ENCODE assay signal across 23 cellular contexts in the genomic region with DNA sequence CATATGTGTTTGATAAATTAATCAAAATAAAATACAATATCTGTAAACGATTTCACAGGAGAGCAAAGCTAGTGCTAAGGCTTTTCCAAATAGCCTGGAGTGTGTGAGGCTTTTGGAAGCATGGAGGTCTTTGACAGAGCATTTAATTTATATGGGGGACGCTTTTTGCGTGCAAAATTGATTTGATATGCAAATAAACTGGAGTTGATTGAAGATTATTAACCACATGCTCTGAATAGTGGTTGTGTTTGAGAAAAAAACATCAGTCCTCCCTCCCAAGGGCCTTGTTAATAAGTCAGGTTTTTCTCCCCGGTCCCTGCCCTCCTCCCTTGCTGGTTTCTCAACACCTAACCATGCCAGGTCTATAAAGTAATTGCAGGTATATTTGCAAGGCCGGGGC.
"Had no signal": no experiment of that assay in that cellular context is flagged by ENCODE, and none has a peak within 500 bp of the region (broad histone marks: within the 10 kb centered on the region; RNA-seq: fewer than 3 reads in every experiment).

No MANE protein-coding gene starts in this region.

- H3K9me3 Mint-ChIP-seq: activated CD4-positive, alpha-beta memory T cell treated with anti-CD3 and anti-CD28 coated beads, Interleukin-2, amount 10 ng/mL, durations not matched to agents 7 days and 5 days; activated T-helper 17 cell treated with anti-CD3 and anti-CD28 coated beads, Interleukin-2, amount 50 U/mL, for 72 hours had no signal

- ATAC-seq: activated CD4-positive, alpha-beta T cell treated with anti-CD3 and anti-CD28 coated beads for 36 hours; activated T-helper 17 cell treated with anti-CD3 and anti-CD28 coated beads, Interleukin-2, amount 50 U/mL, for 72 hours; Right ventricle myocardium inferior had no signal

- H3K27me3 ChIP-seq: brain microvascular endothelial cell, cardiac muscle cell had no signal

- H3K4me3 Mint-ChIP-seq: activated CD4-positive, alpha-beta memory T cell treated with anti-CD3 and anti-CD28 coated beads, Interleukin-2, amount 10 ng/mL, durations not matched to agents 7 days and 5 days; activated CD4-positive, alpha-beta T cell treated with anti-CD3 and anti-CD28 coated beads for 36 hours; activated naive CD4-positive, alpha-beta T cell treated with anti-CD3 and anti-CD28 coated beads for 36 hours; activated naive CD8-positive, alpha-beta T cell; activated T-helper 17 cell treated with anti-CD3 and anti-CD28 coated beads, Interleukin-2, amount 50 U/mL, for 72 hours had no signal

- H3K36me3 Mint-ChIP-seq: activated naive CD8-positive, alpha-beta T cell had no signal

- H3K36me3 ChIP-seq: brain microvascular endothelial cell, cardiac muscle cell, MG63 had no signal

- H3K9ac ChIP-seq: SK-N-SH had no signal

- H3K9me3 ChIP-seq: MG63, SK-N-SH had no signal

- H3K27me3 Mint-ChIP-seq: activated naive CD8-positive, alpha-beta T cell had no signal

- H3K4me1 Mint-ChIP-seq: activated CD4-positive, alpha-beta memory T cell treated with anti-CD3 and anti-CD28 coated beads, Interleukin-2, amount 10 ng/mL, durations not matched to agents 7 days and 5 days; activated CD4-positive, alpha-beta T cell treated with anti-CD3 and anti-CD28 coated beads for 36 hours; activated T-helper 17 cell treated with anti-CD3 and anti-CD28 coated beads, Interleukin-2, amount 50 U/mL, for 72 hours had no signal

- H3K27ac ChIP-seq: brain microvascular endothelial cell, cardiac muscle cell, VCaP had no signal

- H3K4me3 ChIP-seq: cardiac muscle cell, MG63 had no signal

- H3K27ac Mint-ChIP-seq: activated CD4-positive, alpha-beta memory T cell treated with anti-CD3 and anti-CD28 coated beads, Interleukin-2, amount 10 ng/mL, durations not matched to agents 7 days and 5 days; activated CD4-positive, alpha-beta T cell treated with anti-CD3 and anti-CD28 coated beads for 36 hours; activated naive CD4-positive, alpha-beta T cell treated with anti-CD3 and anti-CD28 coated beads for 36 hours; activated naive CD8-positive, alpha-beta T cell; activated T-helper 17 cell treated with anti-CD3 and anti-CD28 coated beads, Interleukin-2, amount 50 U/mL, for 72 hours had no signal

- DNase-seq: activated CD4-positive, alpha-beta memory T cell treated with anti-CD3 and anti-CD28 coated beads, Interleukin-2, amount 10 ng/mL, durations not matched to agents 7 days and 5 days; activated CD4-positive, alpha-beta T cell treated with anti-CD3 and anti-CD28 coated beads for 36 hours; activated CD4-positive, alpha-beta T cell treated with anti-CD3 and anti-CD28 coated beads, Interleukin-2, amount 50 U/mL, for 1 hour; activated CD4-positive, CD25-positive, alpha-beta regulatory T cell; activated gamma-delta T cell; activated naive CD4-positive, alpha-beta T cell treated with anti-CD3 and anti-CD28 coated beads for 36 hours; activated T-cell treated with anti-CD3 and anti-CD28 coated beads for 4 hours; activated T-cell treated with anti-CD3 and anti-CD28 coated beads, Interleukin-2, amount 50 U/mL, for 48 hours; brain microvascular endothelial cell; MG63; NCI-H1105; NCI-H1436; NCI-H1694 treated with DMSO at 0.1 percent for 48 hours; NCI-H2029 treated with DMSO at 0.1 percent for 48 hours; NCI-H510A treated with DMSO at 0.1 percent for 48 hours; NCI-H774; T-helper 1 cell had no signal
